ENCODE assay signal across 14 cellular contexts in the genomic region with DNA sequence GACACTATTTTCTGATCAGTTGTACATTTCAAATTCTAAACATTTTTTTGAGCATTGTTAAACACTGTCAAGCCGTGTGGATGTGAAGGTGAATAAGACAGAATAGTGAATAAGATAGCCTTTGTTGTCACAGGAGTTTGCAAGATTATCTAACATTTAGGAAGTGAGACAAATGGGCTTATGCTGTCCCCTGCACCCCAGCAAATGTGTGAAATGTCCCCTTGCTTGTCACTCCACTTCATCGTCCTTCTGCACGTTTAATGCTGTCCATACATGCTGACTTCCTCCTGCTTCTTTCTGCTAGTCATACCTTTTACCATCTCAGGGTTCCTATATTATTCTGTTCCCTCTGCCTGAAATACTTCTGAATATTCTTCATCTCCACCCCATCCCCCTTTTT.
DNase-seq lines count a peak whose midpoint lies in the region; ATAC-seq and TF ChIP-seq lines count a peak whose summit lies in the region.
"Had no signal": no experiment of that assay in that cellular context is flagged by ENCODE, and none has a peak within 500 bp of the region (broad histone marks: within the 10 kb centered on the region; RNA-seq: fewer than 3 reads in every experiment).

No MANE protein-coding gene starts in this region.

- H3K4me1 ChIP-seq in esophagus muscularis mucosa, result peaks cover 5 to 41% (median 31%) of the 10 kb centered on the region in 4 donors

- no peaks in the 10 kb centered on the region for H3K9me3 Mint-ChIP-seq in natural killer cell
- H3K9me3 Mint-ChIP-seq in natural killer cell treated with Interleukin-12 subunit alpha and Interleukin-12 subunit beta and Interleukin-15 and Interleukin-18, amount 100 ng/mL, for 72 hours, result no peaks in the 10 kb centered on the region
- H3K9me3 Mint-ChIP-seq: activated T-cell treated with anti-CD3 and anti-CD28 coated beads, Interleukin-2, amount 50 U/mL, for 4 hours; central memory CD8-positive, alpha-beta T cell; endodermal cell had no signal

- no peak for TF ChIP-seq POLR2A in esophagus muscularis mucosa (IDR thresholded peaks at IDR 0.05; ENCODE audit: low read depth)

- no peak overlapping the region for H3K4me3 Mint-ChIP-seq in natural killer cell
- H3K4me3 Mint-ChIP-seq in natural killer cell treated with Interleukin-12 subunit alpha and Interleukin-12 subunit beta and Interleukin-15 and Interleukin-18, amount 100 ng/mL, for 72 hours, result no peak overlapping the region
- H3K4me3 Mint-ChIP-seq: activated T-cell treated with anti-CD3 and anti-CD28 coated beads, Interleukin-2, amount 50 U/mL, for 4 hours; central memory CD8-positive, alpha-beta T cell; endodermal cell had no signal

- DNase-seq in natural killer cell (no peak), NCI-H524 treated with DMSO at 0.1 percent for 48 hours (lab: John Stamatoyannopoulos, UW) (peak; percentile 79), esophagus muscularis mucosa (ENCODE audit: extremely low spot score) (no peak), HuH-7 (ENCODE audit: low spot score) (no peak), head of caudate nucleus (no peak)
- DNase-seq in natural killer cell treated with Interleukin-12 subunit alpha and Interleukin-12 subunit beta and Interleukin-15 and Interleukin-18, amount 100 ng/mL, for 72 hours (ENCODE audit: low spot score), result no peak
- no peak for DNase-seq in stimulated activated naive CD4-positive, alpha-beta T cell treated with Interleukin-2 at 50 U/mL for 16 hours (lab: John Stamatoyannopoulos, UW)
- DNase-seq: activated T-cell treated with anti-CD3 and anti-CD28 coated beads, Interleukin-2, amount 50 U/mL, for 4 hours; DMS79; endodermal cell; left colon had no signal

- no peak for ATAC-seq in natural killer cell
- no peak for ATAC-seq in natural killer cell treated with Interleukin-12 subunit alpha and Interleukin-12 subunit beta and Interleukin-15 and Interleukin-18, amount 100 ng/mL, for 72 hours
- ATAC-seq: activated T-cell treated with anti-CD3 and anti-CD28 coated beads, Interleukin-2, amount 50 U/mL, for 4 hours; left colon had no signal

- WGBS in esophagus muscularis mucosa, result 32% methylated on average over 3 of the region's 3 CpGs

- peaks cover 0 to 13% (median 6%) of the 10 kb centered on the region in 4 donors for H3K36me3 ChIP-seq in esophagus muscularis mucosa

- H3K4me1 Mint-ChIP-seq in natural killer cell, result peaks cover 18 to 28% of the 10 kb centered on the region in 2 donors
- peaks cover 9 to 15% of the 10 kb centered on the region in 2 donors for H3K4me1 Mint-ChIP-seq in natural killer cell treated with Interleukin-12 subunit alpha and Interleukin-12 subunit beta and Interleukin-15 and Interleukin-18, amount 100 ng/mL, for 72 hours (ENCODE audit: low read depth in 2 of 2)

- no peaks in the 10 kb centered on the region for H3K27me3 Mint-ChIP-seq in natural killer cell (ENCODE audit: low read depth in 2 of 2)
- no peaks in the 10 kb centered on the region for H3K27me3 Mint-ChIP-seq in natural killer cell treated with Interleukin-12 subunit alpha and Interleukin-12 subunit beta and Interleukin-15 and Interleukin-18, amount 100 ng/mL, for 72 hours
- H3K27me3 Mint-ChIP-seq: central memory CD8-positive, alpha-beta T cell had no signal

- H3K27ac Mint-ChIP-seq in natural killer cell, result peak overlapping the region; percentile 11 to 56
- peak overlapping the region in 1 of 2 donors; percentile 0 for H3K27ac Mint-ChIP-seq in natural killer cell treated with Interleukin-12 subunit alpha and Interleukin-12 subunit beta and Interleukin-15 and Interleukin-18, amount 100 ng/mL, for 72 hours
- H3K27ac Mint-ChIP-seq: endodermal cell had no signal

- H3K27ac ChIP-seq in esophagus muscularis mucosa (replicated peaks in 1 of 4), result peak overlapping the region in 3 of 4 donors; percentile 21 to 28 (median 26)
- H3K27ac ChIP-seq: BLaER1 treated with 17β-estradiol and CSF1 and Interleukin-3, amounts not matched to agents 10 nM and 100 nM; tibial nerve had no signal

- no peak for TF ChIP-seq EP300 in esophagus muscularis mucosa (IDR thresholded peaks at IDR 0.05)

- no peaks in the 10 kb centered on the region for H3K9me3 ChIP-seq in esophagus muscularis mucosa
- H3K9me3 ChIP-seq: tibial nerve had no signal

- H3K27me3 ChIP-seq in esophagus muscularis mucosa, result no peaks in the 10 kb centered on the region
- H3K27me3 ChIP-seq: BLaER1 treated with 17β-estradiol and CSF1 and Interleukin-3, amounts not matched to agents 10 nM and 100 nM; tibial nerve had no signal

- no peaks in the 10 kb centered on the region for H3K36me3 Mint-ChIP-seq in natural killer cell
- H3K36me3 Mint-ChIP-seq in natural killer cell treated with Interleukin-12 subunit alpha and Interleukin-12 subunit beta and Interleukin-15 and Interleukin-18, amount 100 ng/mL, for 72 hours, result peaks cover 5% of the 10 kb centered on the region

- intact Hi-C loops in natural killer cell (cut with micrococcal nuclease), result no loop called here
- intact Hi-C loops in esophagus muscularis mucosa (cut with DNase I), result loop anchor here (10.0 kb wide), 1 partner anchor 58 kb away; a partner anchor contains a TSS
- intact Hi-C loops in head of caudate nucleus (cut with DNase I), result no loop called here

- no peak overlapping the region for H3K4me3 ChIP-seq in esophagus muscularis mucosa
- H3K4me3 ChIP-seq: BLaER1 treated with 17β-estradiol and CSF1 and Interleukin-3, amounts not matched to agents 10 nM and 100 nM; tibial nerve had no signal

- TF ChIP-seq CTCF in natural killer cell (IDR thresholded peaks at IDR 0.05) (no peak), esophagus muscularis mucosa (IDR thresholded peaks at IDR 0.05) (no peak)
